9 cellular contexts compared by ENCODE assay signal in the genomic region with DNA sequence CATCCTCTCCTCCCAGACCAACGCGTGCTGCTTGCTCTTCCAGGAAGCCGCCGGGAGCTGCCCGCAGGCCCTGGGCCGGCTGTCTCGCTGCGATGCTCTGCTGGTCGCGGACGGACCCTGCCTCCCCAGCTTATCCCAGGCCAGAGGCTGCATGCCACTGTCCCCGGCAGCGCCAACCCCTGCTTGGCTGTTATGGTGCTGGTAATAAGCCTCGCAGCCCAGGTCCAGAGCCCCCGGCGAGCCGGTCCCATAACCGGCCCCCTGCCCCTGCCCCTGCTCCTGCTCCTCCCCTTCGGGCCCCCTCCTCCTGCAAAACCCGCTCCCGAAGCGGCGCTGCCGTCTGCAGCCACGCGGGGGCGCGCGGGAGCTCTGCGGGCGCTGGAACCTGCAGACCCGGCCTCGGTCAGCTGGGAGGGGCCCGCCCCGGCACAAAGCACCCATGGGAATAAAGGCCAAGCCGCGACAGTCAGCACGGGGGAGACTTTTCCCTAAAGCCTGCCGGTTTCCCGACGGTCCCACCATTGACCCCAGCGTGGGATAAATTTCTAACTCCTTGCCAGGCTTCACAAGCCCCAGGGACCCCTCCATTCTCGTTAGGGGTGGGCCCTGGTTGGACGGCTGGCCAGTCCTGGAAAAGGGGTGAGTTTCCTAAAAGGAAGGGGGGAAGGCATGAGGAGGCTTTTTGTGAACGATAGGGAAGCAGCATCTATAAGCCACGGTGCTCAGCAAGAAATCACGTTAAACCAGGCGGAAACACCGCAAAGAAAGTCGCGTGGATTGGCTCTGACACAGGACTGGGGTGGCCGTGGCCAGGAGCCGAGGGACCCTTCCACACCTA. TPM values are rescaled to one million over a fixed set of nuclear protein-coding genes. Genes with fewer than 3 reads are reported as not detected.
A peak's percentile ranks its signal among the peaks of the same experiment; 100 is the strongest.
DNase-seq lines count a peak whose midpoint lies in the region; ATAC-seq, FAIRE-seq and TF ChIP-seq lines count a peak whose summit lies in the region.
"Had no signal": no experiment of that assay in that cellular context is flagged by ENCODE, and none has a peak within 500 bp of the region (broad histone marks: within the 10 kb centered on the region; RNA-seq: fewer than 3 reads in every experiment).

No MANE protein-coding gene starts in this region.

- H3K36me3 ChIP-seq in HepG2 (replicated peaks in 1 of 2; ENCODE audit: control insufficient read depth in 1 of 2, insufficient read depth in 2 of 2, low read length in 2 of 2) = no peaks in the 10 kb centered on the region

- TF ChIP-seq POLR2A in HepG2 (IDR thresholded peaks at IDR 0.05; ENCODE audit: insufficient read depth in 1 of 2, low read depth in 2 of 2, low read length in 2 of 2) = no peak

- H2AFZ ChIP-seq in HepG2 (ENCODE audit: low read length) = no peak overlapping the region

- peak in 1 of 2 experiments; percentile 30; a peak in 1 of 4 replicates for TF ChIP-seq EP300 in HepG2 (IDR thresholded peaks at IDR 0.05; ENCODE audit: low read depth in 2 of 2, low read length in 2 of 2)
- no peak for TF ChIP-seq EP300 in HepG2 (CRISPR knock-in tag; IDR thresholded peaks at IDR 0.05; ENCODE audit: borderline replicate concordance)

- DNase-seq in A172 (ENCODE audit: low spot score) (peak; percentile 34), GM18507 (ENCODE audit: extremely low spot score, insufficient read length, low read depth) (peak; percentile 54), NCI-H446 (lab: John Stamatoyannopoulos, UW) (peak; percentile 62 to 86), dedifferentiated amniotic fluid mesenchymal stem cell (ENCODE audit: extremely low spot score) (peak; percentile 43), HepG2 (ENCODE audit: low spot score) (peak; percentile 67)
- DNase-seq in activated CD4-positive, alpha-beta T cell treated with anti-CD3 and anti-CD28 coated beads for 4 hours = peak; percentile 48 to 71
- DNase-seq in stimulated activated CD4-positive, alpha-beta T cell treated with anti-CD3 and anti-CD28 coated beads, Interleukin-4, amount 100 ng/mL, for 48 hours (ENCODE audit: low read depth in 2 of 2) = peak; percentile 61 to 64

- TF ChIP-seq RAD21 in HepG2 (CRISPR knock-in tag; IDR thresholded peaks at IDR 0.05) = peak; percentile 86

- no peaks in the 10 kb centered on the region for H4K20me1 ChIP-seq in HepG2 (ENCODE audit: insufficient read depth, low read length)

- CTCF ChIA-PET in HepG2 (lab: Yijun Ruan, JAX; ENCODE audit: low intra/inter-chr PET ratio, low total read pairs) = interaction anchor here (1.3 to 1.5 kb wide), 2 partner anchors 48 to 93 kb away, joined by 4 read pairs; no protein-coding TSS in a partner anchor

- peaks cover 93% of the 10 kb centered on the region for H3K4me1 ChIP-seq in HepG2 (ENCODE audit: insufficient read depth, low read length)

- ATAC-seq in HepG2 (peak; percentile 53), HG03442 (IDR thresholded peaks at IDR 0.05; ENCODE audit: unreplicated experiment) (no peak)

- FAIRE-seq in GM18507 (lab: Jason Lieb, UNC) (peak; percentile 9), HepG2 (lab: Jason Lieb, UNC) (peak; percentile 48)

- in situ Hi-C loops in HepG2 (cut with HindIII; ENCODE audit: extremely low pct_ligation_motif_present, low pct_unique_long_range_greater_than_20kb) = no loop called here

- peak overlapping the region; percentile 63 for H3K9ac ChIP-seq in HepG2 (ENCODE audit: insufficient read depth, low read depth, low read length)

- 8% methylated on average over 39 of the region's 53 CpGs for WGBS in HepG2 (ENCODE audit: low lambda C conversion rate)

- no peaks in the 10 kb centered on the region for H3K9me3 ChIP-seq in HepG2 (ENCODE audit: low read length)

- no TSS peak for BruUV-seq in HepG2 (replicated peaks; lab: Mats Ljungman, UMichigan)

- peak overlapping the region; percentile 53 to 75 (median 56) for H3K4me3 ChIP-seq in HepG2 (replicated peaks in 1 of 3; ENCODE audit: insufficient read depth in 1 of 3, low read depth in 2 of 3, low read length in 3 of 3)

- H3K4me2 ChIP-seq in HepG2 (ENCODE audit: low read depth, low read length) = peak overlapping the region; percentile 96

- peaks cover 7 to 11% of the 10 kb centered on the region in 2 experiments; a peak in 4 of 5 replicates for H3K27me3 ChIP-seq in HepG2 (ENCODE audit: control insufficient read depth in 1 of 2, insufficient read depth in 2 of 2, low read length in 2 of 2)

- H3K79me2 ChIP-seq in HepG2 (ENCODE audit: insufficient read depth, low read length) = no peaks in the 10 kb centered on the region

- POLR2A ChIA-PET in HepG2 (lab: Yijun Ruan, JAX) = interaction anchor here (0.8 to 5.4 kb wide), 22 partner anchors 9 to 389 kb away, joined by 3 to 46 read pairs (median 7); a partner anchor contains a TSS

- intact Hi-C loops in HepG2 (cut with micrococcal nuclease; ENCODE audit: unreplicated experiment) = loop anchor here (5.0 to 10.0 kb wide), 5 partner anchors 35 to 245 kb away; a partner anchor contains a TSS

- peak; percentile 98 for TF ChIP-seq CTCF in HepG2 (CRISPR knock-in tag; IDR thresholded peaks at IDR 0.05)

- H3K27ac ChIP-seq in HepG2 (ENCODE audit: extremely low read length, insufficient read depth, low read length) = peak overlapping the region; percentile 38

RNA-seq across cellular contexts. Expression of a gene that starts 11.2 kb away (rescaled TPM):
- not detected in 2 replicates for total RNA-seq in A172 (2014; rRNA removed; shearing (Covaris generic))
- total RNA-seq in HepG2 (2016; rRNA removed; fragmentation: Illumina TruSeq; extraction: Trizol) = 0.76 and 2.2 TPM in 2 replicates
- 0.30 TPM in 1 of 2 replicates, not detected in the other for total RNA-seq in HepG2 (2016; cell fraction: cytosol; rRNA removed; fragmentation: Illumina TruSeq; extraction: Trizol; ENCODE audit: low read depth)
- total RNA-seq in HepG2 (2016; cell fraction: insoluble cytoplasmic fraction; rRNA removed; fragmentation: Illumina TruSeq; extraction: Trizol) = 0.54 and 2.3 TPM in 2 replicates
- 0.28 and 0.41 TPM in 2 replicates for total RNA-seq in HepG2 (2016; cell fraction: membrane; rRNA removed; fragmentation: Illumina TruSeq; extraction: Trizol)
- total RNA-seq in HepG2 (2016; cell fraction: nucleus; rRNA removed; fragmentation: Illumina TruSeq; extraction: Trizol) = 3.2 and 3.4 TPM in 2 replicates
- 1.1 and 2.2 TPM in 2 replicates for polyA plus RNA-seq in HepG2 (2011; rRNA removed)
- polyA plus RNA-seq in HepG2 (2011; cell fraction: cytosol; rRNA removed) = 1.2 and 1.3 TPM in 2 replicates
- 5.5 and 5.6 TPM in 2 replicates for polyA plus RNA-seq in HepG2 (2011; cell fraction: nucleus; rRNA removed)
- polyA plus RNA-seq in HepG2 (2012) = 1.7 and 2.5 TPM in 2 replicates
- polyA plus RNA-seq in HepG2 (2016; cell fraction: cytosol; fragmentation: Illumina TruSeq; extraction: Trizol; ENCODE audit: low read depth) = 0.20 and 0.24 TPM in 2 replicates
- polyA plus RNA-seq in HepG2 (2016; cell fraction: insoluble cytoplasmic fraction; fragmentation: Illumina TruSeq; extraction: Trizol; ENCODE audit: low read depth) = 0.19 and 0.36 TPM in 2 replicates
- 0.15 and 0.29 TPM in 2 replicates for polyA plus RNA-seq in HepG2 (2016; cell fraction: membrane; fragmentation: Illumina TruSeq; extraction: Trizol; ENCODE audit: low read depth)
- polyA plus RNA-seq in HepG2 (2016; cell fraction: nucleus; fragmentation: Illumina TruSeq; extraction: Trizol; ENCODE audit: insufficient read depth, low read depth) = 1.4 and 2.3 TPM in 2 replicates
- 6.6 TPM in 1 of 2 replicates, not detected in the other for polyA minus RNA-seq in HepG2 (2011; rRNA and poly(A)+ RNA removed; ENCODE audit: low replicate concordance)
- 0.79 and 1.1 TPM in 2 replicates for polyA minus RNA-seq in HepG2 (2011; cell fraction: cytosol; rRNA and poly(A)+ RNA removed)
- 10.6 and 12.7 TPM in 2 replicates for polyA minus RNA-seq in HepG2 (2011; cell fraction: nucleus; rRNA and poly(A)+ RNA removed)
- total RNA-seq: urinary bladder had no signal
- polyA plus RNA-seq: urinary bladder had no signal

RNA-seq across cellular contexts. Expression of a gene that starts 36.0 kb away (rescaled TPM):
- total RNA-seq in A172 (2014; rRNA removed; shearing (Covaris generic)) = 24.7 and 27.2 TPM in 2 replicates
- 13.0 and 14.5 TPM in 2 replicates for total RNA-seq in HepG2 (2016; rRNA removed; fragmentation: Illumina TruSeq; extraction: Trizol)
- total RNA-seq in HepG2 (2016; cell fraction: cytosol; rRNA removed; fragmentation: Illumina TruSeq; extraction: Trizol; ENCODE audit: low read depth) = 6.8 and 7.5 TPM in 2 replicates
- 11.8 and 15.7 TPM in 2 replicates for total RNA-seq in HepG2 (2016; cell fraction: insoluble cytoplasmic fraction; rRNA removed; fragmentation: Illumina TruSeq; extraction: Trizol)
- 9.1 and 10.9 TPM in 2 replicates for total RNA-seq in HepG2 (2016; cell fraction: membrane; rRNA removed; fragmentation: Illumina TruSeq; extraction: Trizol)
- total RNA-seq in HepG2 (2016; cell fraction: nucleus; rRNA removed; fragmentation: Illumina TruSeq; extraction: Trizol) = 11.8 and 14.3 TPM in 2 replicates
- 31.1 and 40.2 TPM in 2 replicates for polyA plus RNA-seq in HepG2 (2011; rRNA removed)
- polyA plus RNA-seq in HepG2 (2011; cell fraction: cytosol; rRNA removed) = 25.9 and 34.2 TPM in 2 replicates
- polyA plus RNA-seq in HepG2 (2011; cell fraction: nucleus; rRNA removed) = 90.7 and 95.7 TPM in 2 replicates
- polyA plus RNA-seq in HepG2 (2012) = 41.2 and 46.2 TPM in 2 replicates
- polyA plus RNA-seq in HepG2 (2016; cell fraction: cytosol; fragmentation: Illumina TruSeq; extraction: Trizol; ENCODE audit: low read depth) = 4.2 and 5.6 TPM in 2 replicates
- polyA plus RNA-seq in HepG2 (2016; cell fraction: insoluble cytoplasmic fraction; fragmentation: Illumina TruSeq; extraction: Trizol; ENCODE audit: low read depth) = 9.1 and 12.0 TPM in 2 replicates
- 3.9 and 6.0 TPM in 2 replicates for polyA plus RNA-seq in HepG2 (2016; cell fraction: membrane; fragmentation: Illumina TruSeq; extraction: Trizol; ENCODE audit: low read depth)
- polyA plus RNA-seq in HepG2 (2016; cell fraction: nucleus; fragmentation: Illumina TruSeq; extraction: Trizol; ENCODE audit: insufficient read depth, low read depth) = 18.6 and 21.1 TPM in 2 replicates
- polyA minus RNA-seq in HepG2 (2011; rRNA and poly(A)+ RNA removed; ENCODE audit: low replicate concordance) = 42.9 and 69.2 TPM in 2 replicates
- polyA minus RNA-seq in HepG2 (2011; cell fraction: cytosol; rRNA and poly(A)+ RNA removed) = 31.2 and 31.6 TPM in 2 replicates
- polyA minus RNA-seq in HepG2 (2011; cell fraction: nucleus; rRNA and poly(A)+ RNA removed) = 17.8 and 22.4 TPM in 2 replicates

RNA-seq across cellular contexts. Expression of a gene that starts 54.9 kb away (rescaled TPM):
- 7.9 and 8.8 TPM in 2 replicates for total RNA-seq in A172 (2014; rRNA removed; shearing (Covaris generic))
- total RNA-seq in HepG2 (2016; rRNA removed; fragmentation: Illumina TruSeq; extraction: Trizol) = 12.0 and 12.6 TPM in 2 replicates
- total RNA-seq in HepG2 (2016; cell fraction: cytosol; rRNA removed; fragmentation: Illumina TruSeq; extraction: Trizol; ENCODE audit: low read depth) = 1.3 and 2.4 TPM in 2 replicates
- total RNA-seq in HepG2 (2016; cell fraction: insoluble cytoplasmic fraction; rRNA removed; fragmentation: Illumina TruSeq; extraction: Trizol) = 12.8 and 13.5 TPM in 2 replicates
- total RNA-seq in HepG2 (2016; cell fraction: membrane; rRNA removed; fragmentation: Illumina TruSeq; extraction: Trizol) = 4.8 and 5.6 TPM in 2 replicates
- 5.7 and 8.6 TPM in 2 replicates for total RNA-seq in HepG2 (2016; cell fraction: nucleus; rRNA removed; fragmentation: Illumina TruSeq; extraction: Trizol)
- polyA plus RNA-seq in HepG2 (2011; rRNA removed) = 0.34 and 0.76 TPM in 2 replicates
- 0.72 and 0.99 TPM in 2 replicates for polyA plus RNA-seq in HepG2 (2011; cell fraction: cytosol; rRNA removed)
- polyA plus RNA-seq in HepG2 (2011; cell fraction: nucleus; rRNA removed) = 3.4 and 5.0 TPM in 2 replicates
- 7.4 and 7.7 TPM in 2 replicates for polyA plus RNA-seq in HepG2 (2012)
- 0.54 and 0.80 TPM in 2 replicates for polyA plus RNA-seq in HepG2 (2016; cell fraction: cytosol; fragmentation: Illumina TruSeq; extraction: Trizol; ENCODE audit: low read depth)
- 10.9 and 11.0 TPM in 2 replicates for polyA plus RNA-seq in HepG2 (2016; cell fraction: insoluble cytoplasmic fraction; fragmentation: Illumina TruSeq; extraction: Trizol; ENCODE audit: low read depth)
- 1.4 TPM in 2 replicates for polyA plus RNA-seq in HepG2 (2016; cell fraction: membrane; fragmentation: Illumina TruSeq; extraction: Trizol; ENCODE audit: low read depth)
- 15.7 and 18.7 TPM in 2 replicates for polyA plus RNA-seq in HepG2 (2016; cell fraction: nucleus; fragmentation: Illumina TruSeq; extraction: Trizol; ENCODE audit: insufficient read depth, low read depth)
- polyA minus RNA-seq in HepG2 (2011; rRNA and poly(A)+ RNA removed; ENCODE audit: low replicate concordance) = 1.2 and 1.6 TPM in 2 replicates
- polyA minus RNA-seq in HepG2 (2011; cell fraction: cytosol; rRNA and poly(A)+ RNA removed) = 1.8 and 1.9 TPM in 2 replicates
- 0.77 and 0.87 TPM in 2 replicates for polyA minus RNA-seq in HepG2 (2011; cell fraction: nucleus; rRNA and poly(A)+ RNA removed)
